8 cellular contexts compared by ENCODE assay signal in the genomic region with DNA sequence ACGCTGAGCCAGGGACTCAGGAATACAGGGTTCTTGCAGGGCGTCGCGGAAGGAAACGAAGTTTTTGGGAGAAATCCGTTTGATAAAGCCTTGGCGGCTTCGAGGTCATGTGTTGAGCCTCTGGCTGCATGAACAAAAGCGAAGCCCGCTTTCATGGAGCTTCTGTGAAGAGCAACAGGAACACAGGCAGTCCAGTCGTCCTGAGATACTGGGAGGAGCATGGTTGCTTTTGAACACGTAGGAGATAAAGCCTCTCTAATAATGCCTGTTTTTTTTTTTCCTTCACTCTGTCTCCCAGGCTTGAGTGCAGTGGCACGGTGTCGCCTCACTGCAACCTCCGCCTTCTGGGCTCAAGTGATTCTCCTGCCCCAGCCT. TPM values are rescaled to one million over a fixed set of nuclear protein-coding genes. Genes with fewer than 3 reads are reported as not detected.
DNase-seq lines count a peak whose midpoint lies in the region; ATAC-seq lines count a peak whose summit lies in the region.

No MANE protein-coding gene starts in this region.

- peak overlapping the region; percentile 91 to 99 (median 97); a peak in 21 of 22 replicates for H3K27ac ChIP-seq in BLaER1 treated with 17β-estradiol and CSF1 and Interleukin-3, amounts not matched to agents 10 nM and 100 nM
- H3K27ac ChIP-seq in skeletal muscle tissue (ENCODE audit: low read depth, low read length) = peak overlapping the region; percentile 63

- H3K36me3 ChIP-seq in BLaER1 treated with 17β-estradiol and CSF1 and Interleukin-3, amounts not matched to agents 10 nM and 100 nM = peaks cover 26 to 37% (median 35%) of the 10 kb centered on the region in 11 experiments
- H3K36me3 ChIP-seq in skeletal muscle tissue (ENCODE audit: control insufficient read depth in 3 of 3, insufficient read depth in 3 of 3, low read length in 3 of 3) = peaks cover 21 to 29% (median 22%) of the 10 kb centered on the region in 3 donors

- H3K4me1 Mint-ChIP-seq in activated CD4-positive, alpha-beta memory T cell treated with anti-CD3 and anti-CD28 coated beads, Interleukin-2, amount 10 ng/mL, durations not matched to agents 7 days and 5 days = peaks cover 12% of the 10 kb centered on the region

- ATAC-seq in HG02642 (IDR thresholded peaks at IDR 0.05; ENCODE audit: poor library complexity, unreplicated experiment) (peak; percentile 2), left ventricle myocardium superior (peak; percentile 15)
- ATAC-seq in activated CD4-positive, CD25-positive, alpha-beta regulatory T cell treated with anti-CD3 and anti-CD28 coated beads, Interleukin-2, amount 50 U/mL, for 24 hours = no peak

- intact Hi-C loops in left ventricle myocardium superior (cut with micrococcal nuclease) = no loop called here

- peak overlapping the region; percentile 81 for H3K4me3 Mint-ChIP-seq in activated CD4-positive, alpha-beta memory T cell treated with anti-CD3 and anti-CD28 coated beads, Interleukin-2, amount 10 ng/mL, durations not matched to agents 7 days and 5 days

- peaks cover 36 to 41% (median 39%) of the 10 kb centered on the region in 11 experiments for H3K9me3 ChIP-seq in BLaER1 treated with 17β-estradiol and CSF1 and Interleukin-3, amounts not matched to agents 10 nM and 100 nM (replicated peaks in 1 of 11)
- peaks cover 17 to 26% (median 19%) of the 10 kb centered on the region in 3 donors for H3K9me3 ChIP-seq in skeletal muscle tissue (ENCODE audit: control insufficient read depth in 3 of 3, low read length in 3 of 3)

- no peaks in the 10 kb centered on the region for H4K20me1 ChIP-seq in BLaER1 treated with 17β-estradiol and CSF1 and Interleukin-3, amounts not matched to agents 10 nM and 100 nM

- peak overlapping the region; percentile 94 to 99 (median 98) for H3K9ac ChIP-seq in BLaER1 treated with 17β-estradiol and CSF1 and Interleukin-3, amounts not matched to agents 10 nM and 100 nM
- peak overlapping the region; percentile 79 to 92 (median 89) for H3K9ac ChIP-seq in skeletal muscle tissue (ENCODE audit: low read depth in 1 of 3, low read length in 3 of 3)

- H3K4me1 ChIP-seq in BLaER1 treated with 17β-estradiol and CSF1 and Interleukin-3, amounts not matched to agents 10 nM and 100 nM = peaks cover 6 to 22% (median 14%) of the 10 kb centered on the region in 10 experiments; a peak in 17 of 20 replicates
- H3K4me1 ChIP-seq in skeletal muscle tissue (ENCODE audit: control insufficient read depth in 3 of 3, insufficient read depth in 3 of 3, low read length in 3 of 3) = peaks cover 9 to 13% (median 13%) of the 10 kb centered on the region in 3 donors

- POLR2A ChIA-PET in activated CD4-positive, alpha-beta memory T cell treated with anti-CD3 and anti-CD28 coated beads, Interleukin-2, amount 10 ng/mL, durations not matched to agents 7 days and 5 days (lab: Charles Lee) = interaction anchor here (0.7 to 1.5 kb wide), 3 partner anchors 41 to 867 kb away, joined by 3 to 4 read pairs (median 3); partner anchors contain the start of gene BMS1

- H3K27me3 ChIP-seq in BLaER1 treated with 17β-estradiol and CSF1 and Interleukin-3, amounts not matched to agents 10 nM and 100 nM = peaks cover 0 to 2% (median 0%) of the 10 kb centered on the region in 11 experiments; a peak in 4 of 22 replicates
- no peaks in the 10 kb centered on the region for H3K27me3 ChIP-seq in skeletal muscle tissue (ENCODE audit: control insufficient read depth in 3 of 3, insufficient read depth in 3 of 3, low read length in 3 of 3)

- H3K4me3 ChIP-seq in BLaER1 treated with 17β-estradiol and CSF1 and Interleukin-3, amounts not matched to agents 10 nM and 100 nM = peak overlapping the region; percentile 73 to 90 (median 81)
- peak overlapping the region; percentile 88 to 92 (median 92) for H3K4me3 ChIP-seq in skeletal muscle tissue (ENCODE audit: low read length in 3 of 3)

- CTCF ChIA-PET in activated CD4-positive, alpha-beta memory T cell treated with anti-CD3 and anti-CD28 coated beads, Interleukin-2, amount 10 ng/mL, durations not matched to agents 7 days and 5 days (lab: Charles Lee) = interaction anchor here (1.6 to 1.8 kb wide), 2 partner anchors 27 to 40 kb away, joined by 4 to 5 read pairs; no protein-coding TSS in a partner anchor

- DNase-seq in activated CD4-positive, alpha-beta memory T cell treated with anti-CD3 and anti-CD28 coated beads, Interleukin-2, amount 10 ng/mL, durations not matched to agents 7 days and 5 days = no peak
- no peak for DNase-seq in left ventricle myocardium superior
- no peak for DNase-seq in DMS153 treated with DMSO at 0.1 percent for 48 hours (lab: John Stamatoyannopoulos, UW; ENCODE audit: unreplicated experiment)
- no peak for DNase-seq in NK-92 treated with Interleukin-12 subunit alpha and Interleukin-12 subunit beta, amount 100 ng/mL, for 24 hours (lab: John Stamatoyannopoulos, UW)

- H3K27me3 Mint-ChIP-seq in activated CD4-positive, alpha-beta memory T cell treated with anti-CD3 and anti-CD28 coated beads, Interleukin-2, amount 10 ng/mL, durations not matched to agents 7 days and 5 days = peaks cover 6% of the 10 kb centered on the region

- peaks cover 32% of the 10 kb centered on the region for H3K9me3 Mint-ChIP-seq in activated CD4-positive, alpha-beta memory T cell treated with anti-CD3 and anti-CD28 coated beads, Interleukin-2, amount 10 ng/mL, durations not matched to agents 7 days and 5 days

- peaks cover 36% of the 10 kb centered on the region for H3K36me3 Mint-ChIP-seq in activated CD4-positive, alpha-beta memory T cell treated with anti-CD3 and anti-CD28 coated beads, Interleukin-2, amount 10 ng/mL, durations not matched to agents 7 days and 5 days (ENCODE audit: low read depth)

- H3K27ac Mint-ChIP-seq in activated CD4-positive, alpha-beta memory T cell treated with anti-CD3 and anti-CD28 coated beads, Interleukin-2, amount 10 ng/mL, durations not matched to agents 7 days and 5 days = no peak overlapping the region

- H3K4me2 ChIP-seq in BLaER1 treated with 17β-estradiol and CSF1 and Interleukin-3, amounts not matched to agents 10 nM and 100 nM = peak overlapping the region; percentile 68 to 92 (median 83)

RNA-seq across cellular contexts. Expression of gene ZNF32, which starts 0.5 kb away (rescaled TPM):
- total RNA-seq in activated CD4-positive, alpha-beta memory T cell treated with anti-CD3 and anti-CD28 coated beads, Interleukin-2, amount 10 ng/mL, durations not matched to agents 7 days and 5 days = 10 to 100 TPM; 10.4 to 10.9 TPM
- total RNA-seq in left ventricle myocardium superior (47.1 TPM), skeletal muscle tissue (50.1 TPM)

RNA-seq across cellular contexts. Expression of gene ZNF485, which starts 42.9 kb away (rescaled TPM):
- total RNA-seq in activated CD4-positive, alpha-beta memory T cell treated with anti-CD3 and anti-CD28 coated beads, Interleukin-2, amount 10 ng/mL, durations not matched to agents 7 days and 5 days = 1 to 10 TPM; 1.5 to 1.6 TPM
- total RNA-seq in left ventricle myocardium superior (1.1 TPM), skeletal muscle tissue (3.7 TPM)

Comparison
In these comparisons a context has a peak if more than half of its experiments do, and no peak if none do; other contexts are left out.
1. ATAC-seq: peak in HG02642 (single experiment) and left ventricle myocardium superior (single experiment); none in activated CD4-positive, CD25-positive, alpha-beta regulatory T cell treated with anti-CD3 and anti-CD28 coated beads, Interleukin-2, amount 50 U/mL, for 24 hours (0 of 2).